13 cellular contexts compared by ENCODE assay signal in the genomic region with DNA sequence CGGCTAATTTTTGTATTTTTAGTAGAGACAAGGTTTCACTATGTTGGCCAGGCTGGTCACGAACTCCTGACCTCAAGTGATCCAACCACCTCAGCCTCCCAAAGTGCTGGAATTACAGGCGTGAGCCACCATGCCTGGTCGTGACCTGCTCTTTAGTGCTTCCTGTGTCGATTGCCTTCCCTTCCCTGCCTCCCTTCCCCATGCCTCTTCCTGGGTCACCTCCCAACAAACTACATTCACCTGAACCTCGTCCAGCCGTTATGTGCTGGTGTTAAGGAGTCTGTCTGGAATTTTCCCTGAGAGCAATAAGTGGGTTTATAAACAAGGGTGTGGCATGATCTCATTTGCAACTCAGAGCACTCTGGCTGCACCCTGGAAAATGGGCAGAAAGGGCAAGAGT. TPM values are rescaled to one million over a fixed set of nuclear protein-coding genes. Genes with fewer than 3 reads are reported as not detected.
A peak's percentile ranks its signal among the peaks of the same experiment; 100 is the strongest.
DNase-seq lines count a peak whose midpoint lies in the region; ATAC-seq and TF ChIP-seq lines count a peak whose summit lies in the region.
"Had no signal": no experiment of that assay in that cellular context is flagged by ENCODE, and none has a peak within 500 bp of the region (broad histone marks: within the 10 kb centered on the region; RNA-seq: fewer than 3 reads in every experiment).

No MANE protein-coding gene starts in this region.

- H3K79me2 ChIP-seq in OCI-LY7 (ENCODE audit: insufficient read depth, low read depth, low read length): no peaks in the 10 kb centered on the region

- H3K9me3 Mint-ChIP-seq in activated CD4-positive, alpha-beta T cell treated with anti-CD3 and anti-CD28 coated beads, Interleukin-2, amount 10 ng/mL, durations not matched to agents 7 days and 5 days: peaks cover 4% of the 10 kb centered on the region
- peaks cover 7% of the 10 kb centered on the region for H3K9me3 Mint-ChIP-seq in dendritic cell treated with granulocyte-macrophage colony-stimulating factor and Interleukin-4, amounts not matched to agents 40 ng/mL and 50 ng/mL, for 4 days
- peaks cover 7% of the 10 kb centered on the region for H3K9me3 Mint-ChIP-seq in stimulated activated memory B cell treated with anti-CD40 and anti-IgM and Interleukin-4, amounts not matched to agents 10 μg/mL and 1 μg/mL and 100 μg/mL, for 72 hours

- no peak overlapping the region; the same call in 1 of the 2 replicates for H2AFZ ChIP-seq in OCI-LY7 (ENCODE audit: low read length)

- no peak overlapping the region for H3K4me3 Mint-ChIP-seq in activated CD4-positive, alpha-beta T cell treated with anti-CD3 and anti-CD28 coated beads, Interleukin-2, amount 10 ng/mL, durations not matched to agents 7 days and 5 days
- H3K4me3 Mint-ChIP-seq in dendritic cell treated with granulocyte-macrophage colony-stimulating factor and Interleukin-4, amounts not matched to agents 40 ng/mL and 50 ng/mL, for 4 days: no peak overlapping the region
- H3K4me3 Mint-ChIP-seq in stimulated activated memory B cell treated with anti-CD40 and anti-IgM and Interleukin-4, amounts not matched to agents 10 μg/mL and 1 μg/mL and 100 μg/mL, for 72 hours: no peak overlapping the region

- no peaks in the 10 kb centered on the region for H3K9me2 ChIP-seq in OCI-LY7 (ENCODE audit: insufficient read depth, low read length)

- peak overlapping the region; percentile 100 for H3K27ac Mint-ChIP-seq in activated CD4-positive, alpha-beta T cell treated with anti-CD3 and anti-CD28 coated beads, Interleukin-2, amount 10 ng/mL, durations not matched to agents 7 days and 5 days
- peak overlapping the region; percentile 91 for H3K27ac Mint-ChIP-seq in dendritic cell treated with granulocyte-macrophage colony-stimulating factor and Interleukin-4, amounts not matched to agents 40 ng/mL and 50 ng/mL, for 4 days
- peak overlapping the region; percentile 92 for H3K27ac Mint-ChIP-seq in stimulated activated memory B cell treated with anti-CD40 and anti-IgM and Interleukin-4, amounts not matched to agents 10 μg/mL and 1 μg/mL and 100 μg/mL, for 72 hours

- no peak for ATAC-seq in stimulated activated memory B cell treated with anti-CD40 and anti-IgM and Interleukin-4, amounts not matched to agents 10 μg/mL and 1 μg/mL and 100 μg/mL, for 72 hours

- POLR2A ChIA-PET in activated CD4-positive, alpha-beta T cell treated with anti-CD3 and anti-CD28 coated beads, Interleukin-2, amount 10 ng/mL, durations not matched to agents 7 days and 5 days (lab: Charles Lee): interaction anchor here (0.6 kb wide), 1 partner anchor 107 kb away, joined by 4 read pairs; no protein-coding TSS in a partner anchor
- POLR2A ChIA-PET in OCI-LY7 (lab: Charles Lee): interaction anchor here (0.7 to 1.0 kb wide), 2 partner anchors 11 to 28 kb away, joined by 3 read pairs; no protein-coding TSS in a partner anchor

- H3K4me1 Mint-ChIP-seq in activated CD4-positive, alpha-beta T cell treated with anti-CD3 and anti-CD28 coated beads, Interleukin-2, amount 10 ng/mL, durations not matched to agents 7 days and 5 days: peaks cover 38% of the 10 kb centered on the region
- peaks cover 35% of the 10 kb centered on the region for H3K4me1 Mint-ChIP-seq in dendritic cell treated with granulocyte-macrophage colony-stimulating factor and Interleukin-4, amounts not matched to agents 40 ng/mL and 50 ng/mL, for 4 days (ENCODE audit: low read depth)
- H3K4me1 Mint-ChIP-seq in stimulated activated memory B cell treated with anti-CD40 and anti-IgM and Interleukin-4, amounts not matched to agents 10 μg/mL and 1 μg/mL and 100 μg/mL, for 72 hours: peaks cover 21% of the 10 kb centered on the region

- no peak overlapping the region for H3K27ac ChIP-seq in OCI-LY7 (ENCODE audit: low read depth, low read length, poor library complexity, severe bottlenecking)
- H3K27ac ChIP-seq: SJCRH30, vagina had no signal

- no peaks in the 10 kb centered on the region for H3K9me3 ChIP-seq in OCI-LY7 (ENCODE audit: low read length)
- H3K9me3 ChIP-seq: heart right ventricle, SJCRH30, vagina had no signal

- TF ChIP-seq CTCF in OCI-LY7 (conservative IDR thresholded peaks at IDR 0.05; ENCODE audit: low read length): no peak

- intact Hi-C loops in OCI-LY7 (cut with micrococcal nuclease; ENCODE audit: unreplicated experiment): no loop called here
- intact Hi-C loops in dendritic cell treated with granulocyte-macrophage colony-stimulating factor and Interleukin-4, amounts not matched to agents 40 ng/mL and 50 ng/mL, for 4 days (cut with micrococcal nuclease): no loop called here

- no peaks in the 10 kb centered on the region for H4K20me1 ChIP-seq in OCI-LY7 (ENCODE audit: insufficient read depth, low read length)

- H3K36me3 ChIP-seq in OCI-LY7 (ENCODE audit: insufficient read depth, low read length): no peaks in the 10 kb centered on the region
- H3K36me3 ChIP-seq: heart right ventricle, SJCRH30, vagina had no signal

- H3K4me1 ChIP-seq in OCI-LY7 (ENCODE audit: insufficient read depth, low read length, poor library complexity, severe bottlenecking): peaks cover 16% of the 10 kb centered on the region
- H3K4me1 ChIP-seq: SJCRH30, vagina had no signal

- peaks cover 7% of the 10 kb centered on the region for H3K36me3 Mint-ChIP-seq in activated CD4-positive, alpha-beta T cell treated with anti-CD3 and anti-CD28 coated beads, Interleukin-2, amount 10 ng/mL, durations not matched to agents 7 days and 5 days (ENCODE audit: low read depth)
- H3K36me3 Mint-ChIP-seq in dendritic cell treated with granulocyte-macrophage colony-stimulating factor and Interleukin-4, amounts not matched to agents 40 ng/mL and 50 ng/mL, for 4 days (ENCODE audit: low read depth): peaks cover 5% of the 10 kb centered on the region
- H3K36me3 Mint-ChIP-seq in stimulated activated memory B cell treated with anti-CD40 and anti-IgM and Interleukin-4, amounts not matched to agents 10 μg/mL and 1 μg/mL and 100 μg/mL, for 72 hours: peaks cover 6% of the 10 kb centered on the region

- H3K27me3 Mint-ChIP-seq in activated CD4-positive, alpha-beta T cell treated with anti-CD3 and anti-CD28 coated beads, Interleukin-2, amount 10 ng/mL, durations not matched to agents 7 days and 5 days: peaks cover 1% of the 10 kb centered on the region
- no peaks in the 10 kb centered on the region for H3K27me3 Mint-ChIP-seq in dendritic cell treated with granulocyte-macrophage colony-stimulating factor and Interleukin-4, amounts not matched to agents 40 ng/mL and 50 ng/mL, for 4 days
- peaks cover under 1% of the 10 kb centered on the region for H3K27me3 Mint-ChIP-seq in stimulated activated memory B cell treated with anti-CD40 and anti-IgM and Interleukin-4, amounts not matched to agents 10 μg/mL and 1 μg/mL and 100 μg/mL, for 72 hours

- H3K4me2 ChIP-seq in OCI-LY7 (ENCODE audit: low read length): peak overlapping the region; percentile 67; the same call in 1 of the 2 replicates

- CTCF ChIA-PET in activated CD4-positive, alpha-beta T cell treated with anti-CD3 and anti-CD28 coated beads, Interleukin-2, amount 10 ng/mL, durations not matched to agents 7 days and 5 days (lab: Charles Lee): interaction anchor here (0.9 to 1.0 kb wide), 2 partner anchors 14 to 27 kb away, joined by 3 read pairs; no protein-coding TSS in a partner anchor
- CTCF ChIA-PET in OCI-LY7 (lab: Charles Lee; ENCODE audit: unreplicated experiment): no interaction called here

- no peak for DNase-seq in activated CD4-positive, alpha-beta T cell treated with anti-CD3 and anti-CD28 coated beads, Interleukin-2, amount 10 ng/mL, durations not matched to agents 7 days and 5 days
- no peak for DNase-seq in activated CD4-positive, alpha-beta T cell treated with anti-CD3 and anti-CD28 coated beads for 4 hours
- DNase-seq in OCI-LY7 (ENCODE audit: low spot score) (no peak), retina (no peak), nucleus accumbens (lab: John Stamatoyannopoulos, UW) (no peak)
- no peak for DNase-seq in stimulated activated CD4-positive, alpha-beta T cell treated with anti-CD3 and anti-CD28 coated beads, Interleukin-15, amount 100 ng/mL, for 24 hours
- DNase-seq: cortex of kidney, NCI-H2107 had no signal

- BruUV-seq in OCI-LY7 (replicated peaks; lab: Mats Ljungman, UMichigan): no TSS peak

- H3K4me3 ChIP-seq in OCI-LY7 (ENCODE audit: low read depth, low read length, poor library complexity, severe bottlenecking): no peak overlapping the region
- H3K4me3 ChIP-seq: SJCRH30, vagina had no signal

RNA-seq across cellular contexts. Expression of a gene that starts 32.1 kb away (rescaled TPM):
- 10 to 100 TPM; 19.9 to 25.8 TPM for total RNA-seq in activated CD4-positive, alpha-beta T cell treated with anti-CD3 and anti-CD28 coated beads, Interleukin-2, amount 10 ng/mL, durations not matched to agents 7 days and 5 days
- total RNA-seq in OCI-LY7 (2014; rRNA removed; shearing (Covaris generic)): 17.0 and 24.4 TPM in 2 replicates
- total RNA-seq in OCI-LY7 (2022): 24.1 and 36.6 TPM in 2 replicates

RNA-seq across cellular contexts. Expression of a gene that starts 43.7 kb away (rescaled TPM):
- total RNA-seq in activated CD4-positive, alpha-beta T cell treated with anti-CD3 and anti-CD28 coated beads, Interleukin-2, amount 10 ng/mL, durations not matched to agents 7 days and 5 days: 1 to 10 TPM; 2.5 to 2.9 TPM
- total RNA-seq in OCI-LY7 (2014; rRNA removed; shearing (Covaris generic)): 5.6 and 7.2 TPM in 2 replicates
- total RNA-seq in OCI-LY7 (2022): 8.4 and 9.8 TPM in 2 replicates
